1 cellular context compared by ENCODE assay signal in genomic region chr19:8389891-8390616, GRCh38.
TF ChIP-seq lines count a peak whose summit lies in the region.

Gene RAB11B (plus strand): TSS chr19:8390360. CDS start chr19:8390417, 57 bp downstream.

TF ChIP-seq in GM12878, 131 proteins besides CTCF, POLR2A, EP300 and RAD21 (continued from another document and continues in another):
- TF ChIP-seq NKRF (conservative IDR thresholded peaks at IDR 0.05) (peak; percentile 91), RUNX3 (IDR thresholded peaks at IDR 0.05; ENCODE audit: low read length) (peak; percentile 65), FOXK2 (IDR thresholded peaks at IDR 0.05) (no peak; the same call in 1 of the 2 replicates), NR2C1 (IDR thresholded peaks at IDR 0.05) (peak; percentile 80), ZNF24 (IDR thresholded peaks at IDR 0.05) (no peak), BCL11A (IDR thresholded peaks at IDR 0.05; ENCODE audit: low read depth, low read length) (no peak), MTA2 (IDR thresholded peaks at IDR 0.05; ENCODE audit: low read depth) (no peak), EED (IDR thresholded peaks at IDR 0.05; ENCODE audit: low read depth) (no peak), ZZZ3 (IDR thresholded peaks at IDR 0.05; ENCODE audit: control insufficient read depth, insufficient read length, low read depth) (no peak), SREBF2 (IDR thresholded peaks at IDR 0.05; ENCODE audit: low read length) (peak; percentile 47; the same call in 1 of the 2 replicates), SIX5 (IDR thresholded peaks at IDR 0.05; ENCODE audit: low read depth, low read length, severe bottlenecking) (no peak), IKZF1 (conservative IDR thresholded peaks at IDR 0.05) (peak; percentile 85), ZSCAN29 (IDR thresholded peaks at IDR 0.05) (peak; percentile 73; the same call in 1 of the 2 replicates), CEBPB (IDR thresholded peaks at IDR 0.05; ENCODE audit: borderline replicate concordance in 1 of 2, low read depth in 2 of 2, low read length in 2 of 2) (no peak), RAD51 (IDR thresholded peaks at IDR 0.05) (no peak), CREB1 (IDR thresholded peaks at IDR 0.05; ENCODE audit: low read depth) (peak; percentile 100), ESRRA (IDR thresholded peaks at IDR 0.05; ENCODE audit: low read length) (no peak), MEF2A (IDR thresholded peaks at IDR 0.05; ENCODE audit: insufficient read depth, low read depth, low read length) (0 out of 2 replicates have a peak, but pooled peaks have one; percentile 5), MXI1 (IDR thresholded peaks at IDR 0.05; ENCODE audit: low read depth, low read length) (peak; percentile 28), HDAC6 (IDR thresholded peaks at IDR 0.05; ENCODE audit: unreplicated experiment) (peak; percentile 43), CUX1 (IDR thresholded peaks at IDR 0.05; ENCODE audit: insufficient replicate concordance, low read depth, low read length) (no peak), ZBED1 (IDR thresholded peaks at IDR 0.05; ENCODE audit: borderline replicate concordance) (no peak), RCOR1 (conservative IDR thresholded peaks at IDR 0.05; ENCODE audit: low read depth, low read length) (no peak), SPI1 (IDR thresholded peaks at IDR 0.05; ENCODE audit: borderline replicate concordance, insufficient read depth, low read depth, low read length) (no peak), E4F1 (IDR thresholded peaks at IDR 0.05; ENCODE audit: borderline replicate concordance, partially characterized antibody) (peak; percentile 95), SRF (IDR thresholded peaks at IDR 0.05; ENCODE audit: low read depth in 2 of 2, low read length in 2 of 2) (peak; percentile 99 to 100), MLLT1 (IDR thresholded peaks at IDR 0.05) (no peak), MAX (IDR thresholded peaks at IDR 0.05; ENCODE audit: low read depth, low read length) (no peak), POLR2AphosphoS5 (IDR thresholded peaks at IDR 0.05; ENCODE audit: low read length) (peak; percentile 52), ATF2 (IDR thresholded peaks at IDR 0.05; ENCODE audit: low read length) (peak; percentile 77), KDM1A (IDR thresholded peaks at IDR 0.05; ENCODE audit: borderline replicate concordance) (no peak), NFIC (IDR thresholded peaks at IDR 0.05; ENCODE audit: low read depth, low read length) (no peak), TBL1XR1 (IDR thresholded peaks at IDR 0.05; ENCODE audit: low read depth, low read length) (0 out of 2 replicates have a peak, but pooled peaks have one; percentile 39), USF1 (IDR thresholded peaks at IDR 0.05; ENCODE audit: borderline replicate concordance, extremely low read length, insufficient read depth, low read depth, low read length) (no peak), BMI1 (IDR thresholded peaks at IDR 0.05; ENCODE audit: borderline replicate concordance) (no peak), REST (IDR thresholded peaks at IDR 0.05; ENCODE audit: low read depth, low read length) (no peak), PRDM15 (CRISPR knock-in tag; IDR thresholded peaks at IDR 0.05) (peak; percentile 90), EZH2 (IDR thresholded peaks at IDR 0.05; ENCODE audit: borderline replicate concordance, control insufficient read depth, low read depth, low read length) (no peak), FOS (IDR thresholded peaks at IDR 0.05; ENCODE audit: borderline replicate concordance, extremely low read depth, insufficient read length) (peak; percentile 90), RBBP5 (conservative IDR thresholded peaks at IDR 0.05) (no peak), SMARCA5 (IDR thresholded peaks at IDR 0.05) (peak; percentile 100)
